ENCODE assay signal across 12 cellular contexts in genomic region chrX:69124108-69124507, GRCh38.
"Had no signal": no experiment of that assay in that cellular context is flagged by ENCODE, and none has a peak within 500 bp of the region (broad histone marks: within the 10 kb centered on the region; RNA-seq: fewer than 3 reads in every experiment).

No MANE protein-coding gene starts in this region.

- H3K27me3 ChIP-seq: gastroesophageal sphincter, right lobe of liver had no signal

- H3K4me1 ChIP-seq: psoas muscle, right lobe of liver had no signal

- H3K4me3 ChIP-seq: gastroesophageal sphincter, psoas muscle, right lobe of liver had no signal

- DNase-seq: activated CD4-positive, alpha-beta T cell treated with anti-CD3 and anti-CD28 coated beads for 4 hours; activated CD8-positive, alpha-beta memory T cell treated with anti-CD3 and anti-CD28 coated beads, Interleukin-2, amount 50 U/mL, for 48 hours; activated CD8-positive, alpha-beta T cell treated with anti-CD3 and anti-CD28 coated beads, Interleukin-2, amount 10 ng/mL, durations not matched to agents 7 days and 5 days; activated naive CD4-positive, alpha-beta T cell treated with anti-CD3 and anti-CD28 coated beads, Interleukin-2, amount 10 ng/mL, durations not matched to agents 7 days and 5 days; amniotic stem cell; left ventricle myocardium superior; nephron progenitor cell; psoas muscle; right lobe of liver; stimulated activated CD4-positive, alpha-beta T cell treated with anti-CD3 and anti-CD28 coated beads, Interleukin-2, amount 100 ng/mL, for 24 hours; stimulated activated naive B cell treated with anti-CD40 and anti-IgM and Interleukin-4, amounts not matched to agents 10 μg/mL and 1 μg/mL and 100 μg/mL, for 72 hours had no signal

- H3K27ac ChIP-seq: gastroesophageal sphincter, psoas muscle, right lobe of liver had no signal

- H3K36me3 ChIP-seq: gastroesophageal sphincter, right lobe of liver had no signal

- ATAC-seq: activated CD8-positive, alpha-beta T cell treated with anti-CD3 and anti-CD28 coated beads, Interleukin-2, amount 10 ng/mL, durations not matched to agents 7 days and 5 days; gastroesophageal sphincter; left ventricle myocardium superior; psoas muscle; right lobe of liver; stimulated activated naive B cell treated with anti-CD40 and anti-IgM and Interleukin-4, amounts not matched to agents 10 μg/mL and 1 μg/mL and 100 μg/mL, for 72 hours had no signal

- H3K9me3 ChIP-seq: gastroesophageal sphincter, psoas muscle, right lobe of liver had no signal
